ENCODE assay signal across 15 cellular contexts in genomic region chr17:60630352-60630751, GRCh38. TPM values are rescaled to one million over a fixed set of nuclear protein-coding genes. Genes with fewer than 3 reads are reported as not detected.
DNase-seq lines count a peak whose midpoint lies in the region; ATAC-seq and TF ChIP-seq lines count a peak whose summit lies in the region.
"Had no signal": no experiment of that assay in that cellular context is flagged by ENCODE, and none has a peak within 500 bp of the region (broad histone marks: within the 10 kb centered on the region; RNA-seq: fewer than 3 reads in every experiment).

No MANE protein-coding gene starts in this region.

- intact Hi-C loops in gastrocnemius medialis (cut with DNase I; ENCODE audit: low total_unique reads) = loop anchor here (10.0 kb wide), 1 partner anchor 156 kb away; no protein-coding TSS in a partner anchor

- H3K9me3 ChIP-seq in gastrocnemius medialis = no peaks in the 10 kb centered on the region
- H3K9me3 ChIP-seq: esophagus squamous epithelium, tibial nerve had no signal

- peaks cover 0 to 16% of the 10 kb centered on the region in 2 donors for H3K36me3 ChIP-seq in gastrocnemius medialis

- in situ Hi-C loops in gastrocnemius medialis (cut with MboI; ENCODE audit: low sequenced_read_pairs in 4 of 4) = loop anchor here in 3 of 4 donors (10.0 to 25.0 kb wide), 3 partner anchors 46 to 168 kb away; no protein-coding TSS in a partner anchor

- H3K27me3 ChIP-seq in gastrocnemius medialis = no peaks in the 10 kb centered on the region
- H3K27me3 ChIP-seq: cardiac muscle cell, esophagus squamous epithelium, tibial nerve had no signal

- H3K4me1 ChIP-seq in gastrocnemius medialis = peaks cover 13 to 26% of the 10 kb centered on the region in 2 donors

- ATAC-seq in gastrocnemius medialis = no peak
- ATAC-seq in HG03354 (IDR thresholded peaks at IDR 0.05; ENCODE audit: poor library complexity, severe bottlenecking, unreplicated experiment) = no peak
- no peak for ATAC-seq in GM21737 (IDR thresholded peaks at IDR 0.05; ENCODE audit: unreplicated experiment)
- no peak for ATAC-seq in GM18907 (IDR thresholded peaks at IDR 0.05; ENCODE audit: unreplicated experiment)
- ATAC-seq: activated CD4-positive, alpha-beta T cell treated with anti-CD3 and anti-CD28 coated beads for 36 hours had no signal

- H3K27ac ChIP-seq in gastrocnemius medialis = peak overlapping the region; percentile 2 to 26 (median 10)
- H3K27ac ChIP-seq: cardiac muscle cell, skin epidermis had no signal

- no peak for TF ChIP-seq CTCF in gastrocnemius medialis (IDR thresholded peaks at IDR 0.05 in 4 of 5, conservative IDR thresholded peaks at IDR 0.05 in 1 of 5)

- H3K4me3 ChIP-seq in gastrocnemius medialis = no peak overlapping the region
- H3K4me3 ChIP-seq: cardiac muscle cell, esophagus squamous epithelium, skin epidermis, tibial nerve had no signal

- DNase-seq in LHCN-M2 (ENCODE audit: low read depth) (peak; percentile 41), astrocyte of the hippocampus (ENCODE audit: low read depth, low spot score) (peak; percentile 41), inferior parietal cortex (ENCODE audit: extremely low spot score) (peak; percentile 47), gastrocnemius medialis (peak; percentile 7 to 22)
- no peak for DNase-seq in activated CD4-positive, alpha-beta T cell treated with anti-CD3 and anti-CD28 coated beads for 4 hours
- DNase-seq: activated CD4-positive, alpha-beta T cell treated with anti-CD3 and anti-CD28 coated beads for 36 hours; COR-L47; esophagus squamous epithelium; NCI-H2107 had no signal

- no peak for TF ChIP-seq POLR2A in gastrocnemius medialis (IDR thresholded peaks at IDR 0.05)

RNA-seq across cellular contexts. Expression of gene PPM1D, which starts 30.4 kb away (rescaled TPM):
- total RNA-seq in LHCN-M2 (2014; rRNA removed) (7.4 and 9.8 TPM in 2 replicates), gastrocnemius medialis (10 to 100 TPM in 1 of 4 donors, 1 to 10 TPM in 3; 4.6 to 11.4 (median 9.2) TPM)
- 3.5 TPM for polyA plus RNA-seq in LHCN-M2 (2012)

RNA-seq across cellular contexts. Expression of gene BCAS3, which starts 47.3 kb away (rescaled TPM):
- total RNA-seq in LHCN-M2 (2014; rRNA removed) (6.9 and 10.8 TPM in 2 replicates), gastrocnemius medialis (10 to 100 TPM; 18.2 to 60.6 (median 23.4) TPM)
- 8.5 TPM for polyA plus RNA-seq in LHCN-M2 (2012)

Comparison
In these comparisons a context has a peak if more than half of its experiments do, and no peak if none do; other contexts are left out.
1. DNase-seq: peak in LHCN-M2 (single experiment), astrocyte of the hippocampus (single experiment), inferior parietal cortex (single experiment) and gastrocnemius medialis (2 of 2); none in activated CD4-positive, alpha-beta T cell treated with anti-CD3 and anti-CD28 coated beads for 4 hours (0 of 2).